8 cellular contexts compared by ENCODE assay signal in genomic region chr2:39118786-39119499, GRCh38. TPM values are rescaled to one million over a fixed set of nuclear protein-coding genes. Genes with fewer than 3 reads are reported as not detected.
DNase-seq lines count a peak whose midpoint lies in the region; ATAC-seq, FAIRE-seq and TF ChIP-seq lines count a peak whose summit lies in the region.

No MANE protein-coding gene starts in this region.

- no peaks in the 10 kb centered on the region for H3K27me3 ChIP-seq in CD8-positive, alpha-beta T cell (ENCODE audit: insufficient read depth, low read length)
- H3K27me3 ChIP-seq in Karpas-422 (ENCODE audit: low read length) (no peaks in the 10 kb centered on the region), bronchial epithelial cell (ENCODE audit: control insufficient read depth, insufficient read depth, low read length) (no peaks in the 10 kb centered on the region), muscle layer of duodenum (ENCODE audit: low read depth, low read length) (no peaks in the 10 kb centered on the region)

- no peaks in the 10 kb centered on the region for H3K27me3 Mint-ChIP-seq in CD8-positive, alpha-beta T cell (ENCODE audit: low read depth)

- no peaks in the 10 kb centered on the region for H3K36me3 ChIP-seq in CD8-positive, alpha-beta T cell (ENCODE audit: insufficient read depth, low read length)
- H3K36me3 ChIP-seq in Karpas-422 (ENCODE audit: insufficient read depth, low read length): peaks cover 27% of the 10 kb centered on the region
- H3K36me3 ChIP-seq in bronchial epithelial cell (ENCODE audit: control insufficient read depth, insufficient read depth, low read length): no peaks in the 10 kb centered on the region
- H3K36me3 ChIP-seq in muscle layer of duodenum (ENCODE audit: control insufficient read depth in 1 of 2, insufficient read depth in 2 of 2, low read length in 2 of 2): peaks cover 0 to 10% of the 10 kb centered on the region in 2 donors

- H3K9ac ChIP-seq in Karpas-422 (ENCODE audit: low read length): peak overlapping the region; percentile 91

- peaks cover 16% of the 10 kb centered on the region for H3K36me3 Mint-ChIP-seq in CD8-positive, alpha-beta T cell

- TF ChIP-seq CTCF in CD8-positive, alpha-beta T cell (IDR thresholded peaks at IDR 0.05): no peak
- TF ChIP-seq CTCF in bronchial epithelial cell (IDR thresholded peaks at IDR 0.05; ENCODE audit: insufficient read depth, low read length, severe bottlenecking): no peak

- POLR2A ChIA-PET in CD8-positive, alpha-beta T cell (lab: Charles Lee): interaction anchor here (0.9 to 4.2 kb wide), 11 partner anchors 7 to 368 kb away, joined by 3 to 71 read pairs (median 10); partner anchors contain the start of gene SRSF7

- CTCF ChIA-PET in CD8-positive, alpha-beta T cell (lab: Charles Lee): interaction anchor here (1.1 to 13.6 kb wide), 8 partner anchors 10 to 108 kb away, joined by 3 to 219 read pairs (median 9); no protein-coding TSS in a partner anchor

- H2AFZ ChIP-seq in Karpas-422 (ENCODE audit: low read length): no peak overlapping the region

- H3K27ac Mint-ChIP-seq in CD8-positive, alpha-beta T cell: peak overlapping the region; percentile 92

- H3K27ac ChIP-seq in CD8-positive, alpha-beta T cell (ENCODE audit: low read depth, low read length): peak overlapping the region; percentile 56
- H3K27ac ChIP-seq in Karpas-422 (ENCODE audit: low read length) (peak overlapping the region; percentile 79), muscle layer of duodenum (ENCODE audit: low read length) (peak overlapping the region; percentile 77)

- intact Hi-C loops in CD8-positive, alpha-beta T cell (cut with DNase I, micrococcal nuclease): loop anchor here (2.0 kb wide), 3 partner anchors 14 to 60 kb away; no protein-coding TSS in a partner anchor

- peaks cover 30% of the 10 kb centered on the region for H3K4me1 ChIP-seq in CD8-positive, alpha-beta T cell (ENCODE audit: insufficient read depth, low read length)
- H3K4me1 ChIP-seq in Karpas-422 (ENCODE audit: low read length) (peaks cover 44% of the 10 kb centered on the region), muscle layer of duodenum (ENCODE audit: control insufficient read depth in 1 of 2, insufficient read depth in 2 of 2, low read length in 2 of 2) (peaks cover 10 to 39% of the 10 kb centered on the region in 2 donors)

- peak overlapping the region; percentile 94 for H3K4me3 Mint-ChIP-seq in CD8-positive, alpha-beta T cell

- no peak for FAIRE-seq in bronchial epithelial cell (lab: Jason Lieb, UNC)

- H3K9me2 ChIP-seq in Karpas-422 (replicated peaks; ENCODE audit: insufficient read depth, low read length): no peaks in the 10 kb centered on the region

- H3K4me3 ChIP-seq in CD8-positive, alpha-beta T cell (ENCODE audit: low read depth, low read length): peak overlapping the region; percentile 66
- H3K4me3 ChIP-seq in Karpas-422 (ENCODE audit: low read length) (peak overlapping the region; percentile 93), bronchial epithelial cell (ENCODE audit: low read depth, low read length) (peak overlapping the region; percentile 63), muscle layer of duodenum (ENCODE audit: low read depth in 1 of 2, low read length in 2 of 2) (peak overlapping the region; percentile 89 to 92)

- no peak for ATAC-seq in CD8-positive, alpha-beta T cell
- ATAC-seq in HG03095 (IDR thresholded peaks at IDR 0.05; ENCODE audit: unreplicated experiment) (no peak), HG02763 (IDR thresholded peaks at IDR 0.05; ENCODE audit: unreplicated experiment) (no peak)

- peaks cover 86% of the 10 kb centered on the region for H3K79me2 ChIP-seq in Karpas-422 (ENCODE audit: low read length)

- DNase-seq in CD8-positive, alpha-beta T cell: no peak
- DNase-seq in Karpas-422: peak; percentile 88
- DNase-seq in bronchial epithelial cell (ENCODE audit: low read depth): no peak
- DNase-seq in putamen (ENCODE audit: low spot score): no peak
- DNase-seq in cortex of kidney (lab: John Stamatoyannopoulos, UW): no peak

- no peaks in the 10 kb centered on the region; the same call in 1 of the 2 replicates for H4K20me1 ChIP-seq in Karpas-422 (ENCODE audit: insufficient read depth, low read depth, low read length)

- H3K4me2 ChIP-seq in Karpas-422 (ENCODE audit: low read depth, low read length, poor library complexity, severe bottlenecking): peak overlapping the region; percentile 86

- no peaks in the 10 kb centered on the region for H3K9me3 Mint-ChIP-seq in CD8-positive, alpha-beta T cell

- no peaks in the 10 kb centered on the region for H3K9me3 ChIP-seq in CD8-positive, alpha-beta T cell (ENCODE audit: low read length)
- no peaks in the 10 kb centered on the region for H3K9me3 ChIP-seq in Karpas-422 (ENCODE audit: low read length)
- no peaks in the 10 kb centered on the region for H3K9me3 ChIP-seq in muscle layer of duodenum (ENCODE audit: control insufficient read depth in 1 of 2, low read length in 2 of 2)

- peaks cover 64% of the 10 kb centered on the region for H3K4me1 Mint-ChIP-seq in CD8-positive, alpha-beta T cell (ENCODE audit: low read depth)

RNA-seq across cellular contexts. Expression of gene SOS1, which starts 1.9 kb away (rescaled TPM):
- 10 to 100 TPM; 20.2 to 22.8 TPM for total RNA-seq in CD8-positive, alpha-beta T cell
- 34.6 and 91.7 TPM in 2 replicates for total RNA-seq in Karpas-422 (2014; rRNA removed; shearing (Covaris generic); ENCODE audit: low replicate concordance)
- 8.2 and 12.3 TPM in 2 replicates for total RNA-seq in bronchial epithelial cell
